Comparison of ENCODE assay signal across 1 cellular context in the genomic region with DNA sequence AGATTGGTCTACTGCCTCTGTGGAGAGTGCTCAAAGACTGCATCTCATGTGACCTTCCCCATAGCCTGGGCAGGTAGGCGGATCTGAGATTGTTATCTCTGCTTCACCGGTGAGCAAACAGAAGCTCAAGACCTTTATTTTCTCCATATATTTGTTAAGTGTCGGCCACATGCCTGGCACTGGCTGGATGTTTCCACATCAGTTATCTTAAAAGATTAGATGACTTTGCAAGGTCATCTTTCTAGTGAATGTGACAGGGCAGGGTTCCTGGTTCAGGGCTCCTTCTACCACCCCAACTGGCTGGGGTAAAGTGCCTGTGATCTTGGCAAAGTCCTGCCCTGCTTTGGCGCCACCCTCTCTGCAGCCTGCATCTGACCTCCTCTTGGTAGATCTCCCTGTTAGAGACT.
TF ChIP-seq lines count a peak whose summit lies in the region.

No MANE protein-coding gene starts in this region.

TF ChIP-seq in HepG2, 621 proteins besides CTCF, POLR2A, EP300 and RAD21 (continued from another document and continues in another):
- TF ChIP-seq, protein P1, sequence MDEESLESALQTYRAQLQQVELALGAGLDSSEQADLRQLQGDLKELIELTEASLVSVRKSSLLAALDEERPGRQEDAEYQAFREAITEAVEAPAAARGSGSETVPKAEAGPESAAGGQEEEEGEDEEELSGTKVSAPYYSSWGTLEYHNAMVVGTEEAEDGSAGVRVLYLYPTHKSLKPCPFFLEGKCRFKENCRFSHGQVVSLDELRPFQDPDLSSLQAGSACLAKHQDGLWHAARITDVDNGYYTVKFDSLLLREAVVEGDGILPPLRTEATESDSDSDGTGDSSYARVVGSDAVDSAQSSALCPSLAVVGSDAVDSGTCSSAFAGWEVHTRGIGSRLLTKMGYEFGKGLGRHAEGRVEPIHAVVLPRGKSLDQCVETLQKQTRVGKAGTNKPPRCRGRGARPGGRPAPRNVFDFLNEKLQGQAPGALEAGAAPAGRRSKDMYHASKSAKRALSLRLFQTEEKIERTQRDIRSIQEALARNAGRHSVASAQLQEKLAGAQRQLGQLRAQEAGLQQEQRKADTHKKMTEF (CRISPR knock-in tag; IDR thresholded peaks at IDR 0.05), result 0 out of 2 replicates have a peak, but pooled peaks have one; percentile 53
- TF ChIP-seq ZNF777 (CRISPR knock-in tag; IDR thresholded peaks at IDR 0.05) (no peak), HMG20B (CRISPR knock-in tag; conservative IDR thresholded peaks at IDR 0.05) (no peak), ZNF781 (CRISPR knock-in tag; IDR thresholded peaks at IDR 0.05; ENCODE audit: borderline replicate concordance, not compliant biosample characterization) (no peak), FOXA1 (IDR thresholded peaks at IDR 0.05) (no peak), FOXA1 (CRISPR knock-in tag; IDR thresholded peaks at IDR 0.05) (peak; percentile 46; the same call in 1 of the 2 replicates), U2AF2 (IDR thresholded peaks at IDR 0.05; ENCODE audit: low read depth, low read length) (no peak), SOX13 (IDR thresholded peaks at IDR 0.05) (no peak), SOX13 (CRISPR knock-in tag; conservative IDR thresholded peaks at IDR 0.05 in 1 of 2, IDR thresholded peaks at IDR 0.05 in 1 of 2) (peak in 1 of 2 experiments; percentile 71; a peak in 1 of 4 replicates), HMG20A (CRISPR knock-in tag; IDR thresholded peaks at IDR 0.05; ENCODE audit: borderline replicate concordance) (peak; percentile 47; the same call in 1 of the 2 replicates), ZNF10 (CRISPR knock-in tag; IDR thresholded peaks at IDR 0.05; ENCODE audit: borderline replicate concordance, low read depth) (no peak), SNAI1 (CRISPR knock-in tag; IDR thresholded peaks at IDR 0.05; ENCODE audit: borderline replicate concordance) (no peak), TBX2 (CRISPR knock-in tag; IDR thresholded peaks at IDR 0.05; ENCODE audit: borderline replicate concordance) (peak; percentile 27; the same call in 1 of the 2 replicates), ATF7-NPFF (CRISPR knock-in tag; IDR thresholded peaks at IDR 0.05; ENCODE audit: low read depth) (no peak), GATA4 (IDR thresholded peaks at IDR 0.05; ENCODE audit: borderline replicate concordance, low read depth) (0 out of 2 replicates have a peak, but pooled peaks have one; percentile 28), GABPB1 (CRISPR knock-in tag; IDR thresholded peaks at IDR 0.05) (no peak), ZNF878 (CRISPR knock-in tag; IDR thresholded peaks at IDR 0.05) (peak; percentile 44; the same call in 1 of the 2 replicates), ZNF317 (CRISPR knock-in tag; IDR thresholded peaks at IDR 0.05) (no peak), GATAD2A (CRISPR knock-in tag; IDR thresholded peaks at IDR 0.05) (peak; percentile 82), ZNF543 (CRISPR knock-in tag; IDR thresholded peaks at IDR 0.05) (no peak), ZEB1 (IDR thresholded peaks at IDR 0.05; ENCODE audit: insufficient replicate concordance, low read depth) (no peak), ZNF510 (CRISPR knock-in tag; IDR thresholded peaks at IDR 0.05; ENCODE audit: low read depth) (no peak), SIX4 (CRISPR knock-in tag; IDR thresholded peaks at IDR 0.05) (peak; percentile 27; the same call in 1 of the 2 replicates), ZNF644 (CRISPR knock-in tag; IDR thresholded peaks at IDR 0.05; ENCODE audit: low read depth) (peak; percentile 43; the same call in 1 of the 2 replicates), NR2F6 (IDR thresholded peaks at IDR 0.05) (no peak), NR2F6 (CRISPR knock-in tag; IDR thresholded peaks at IDR 0.05) (0 out of 2 replicates have a peak, but pooled peaks have one; percentile 28), ZNF496 (CRISPR knock-in tag; IDR thresholded peaks at IDR 0.05; ENCODE audit: insufficient replicate concordance) (no peak), KLF13 (CRISPR knock-in tag; IDR thresholded peaks at IDR 0.05) (no peak), ZNF296 (CRISPR knock-in tag; conservative IDR thresholded peaks at IDR 0.05) (no peak), ZNF614 (CRISPR knock-in tag; IDR thresholded peaks at IDR 0.05; ENCODE audit: borderline replicate concordance) (peak; percentile 40; the same call in 1 of the 2 replicates), SRSF9 (IDR thresholded peaks at IDR 0.05; ENCODE audit: borderline replicate concordance, insufficient read depth, low read depth, low read length, poor library complexity, severe bottlenecking) (no peak), ESRRA (CRISPR knock-in tag; IDR thresholded peaks at IDR 0.05; ENCODE audit: low read depth) (0 out of 2 replicates have a peak, but pooled peaks have one; percentile 16), HES4 (CRISPR knock-in tag; IDR thresholded peaks at IDR 0.05; ENCODE audit: borderline replicate concordance) (no peak), RARA (CRISPR knock-in tag; IDR thresholded peaks at IDR 0.05) (peak; percentile 51), ZNF121 (CRISPR knock-in tag; IDR thresholded peaks at IDR 0.05) (no peak), SP5 (CRISPR knock-in tag; IDR thresholded peaks at IDR 0.05; ENCODE audit: borderline replicate concordance, low read depth) (peak; percentile 83), LCORL (IDR thresholded peaks at IDR 0.05) (no peak), LCORL (CRISPR knock-in tag; IDR thresholded peaks at IDR 0.05) (no peak), JDP2 (CRISPR knock-in tag; IDR thresholded peaks at IDR 0.05; ENCODE audit: borderline replicate concordance) (no peak), CEBPG (CRISPR knock-in tag; IDR thresholded peaks at IDR 0.05) (peak; percentile 31; the same call in 1 of the 2 replicates), ELF3 (CRISPR knock-in tag; IDR thresholded peaks at IDR 0.05) (peak; percentile 39; the same call in 1 of the 2 replicates), KMT2B (CRISPR knock-in tag; IDR thresholded peaks at IDR 0.05) (no peak), SOX5 (CRISPR knock-in tag; IDR thresholded peaks at IDR 0.05; ENCODE audit: borderline replicate concordance) (peak; percentile 30; the same call in 1 of the 2 replicates), ZNF546 (CRISPR knock-in tag; conservative IDR thresholded peaks at IDR 0.05) (no peak)
- TF ChIP-seq, protein P2, sequence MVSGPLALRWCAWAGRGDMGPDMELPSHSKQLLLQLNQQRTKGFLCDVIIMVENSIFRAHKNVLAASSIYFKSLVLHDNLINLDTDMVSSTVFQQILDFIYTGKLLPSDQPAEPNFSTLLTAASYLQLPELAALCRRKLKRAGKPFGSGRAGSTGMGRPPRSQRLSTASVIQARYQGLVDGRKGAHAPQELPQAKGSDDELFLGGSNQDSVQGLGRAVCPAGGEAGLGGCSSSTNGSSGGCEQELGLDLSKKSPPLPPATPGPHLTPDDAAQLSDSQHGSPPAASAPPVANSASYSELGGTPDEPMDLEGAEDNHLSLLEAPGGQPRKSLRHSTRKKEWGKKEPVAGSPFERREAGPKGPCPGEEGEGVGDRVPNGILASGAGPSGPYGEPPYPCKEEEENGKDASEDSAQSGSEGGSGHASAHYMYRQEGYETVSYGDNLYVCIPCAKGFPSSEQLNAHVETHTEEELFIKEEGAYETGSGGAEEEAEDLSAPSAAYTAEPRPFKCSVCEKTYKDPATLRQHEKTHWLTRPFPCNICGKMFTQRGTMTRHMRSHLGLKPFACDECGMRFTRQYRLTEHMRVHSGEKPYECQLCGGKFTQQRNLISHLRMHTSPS (CRISPR knock-in tag; IDR thresholded peaks at IDR 0.05; ENCODE audit: low read depth), result peak; percentile 54; the same call in 1 of the 2 replicates
- TF ChIP-seq, protein P3, sequence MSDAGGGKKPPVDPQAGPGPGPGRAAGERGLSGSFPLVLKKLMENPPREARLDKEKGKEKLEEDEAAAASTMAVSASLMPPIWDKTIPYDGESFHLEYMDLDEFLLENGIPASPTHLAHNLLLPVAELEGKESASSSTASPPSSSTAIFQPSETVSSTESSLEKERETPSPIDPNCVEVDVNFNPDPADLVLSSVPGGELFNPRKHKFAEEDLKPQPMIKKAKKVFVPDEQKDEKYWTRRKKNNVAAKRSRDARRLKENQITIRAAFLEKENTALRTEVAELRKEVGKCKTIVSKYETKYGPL (CRISPR knock-in tag; IDR thresholded peaks at IDR 0.05), result no peak
- TF ChIP-seq, protein P4, sequence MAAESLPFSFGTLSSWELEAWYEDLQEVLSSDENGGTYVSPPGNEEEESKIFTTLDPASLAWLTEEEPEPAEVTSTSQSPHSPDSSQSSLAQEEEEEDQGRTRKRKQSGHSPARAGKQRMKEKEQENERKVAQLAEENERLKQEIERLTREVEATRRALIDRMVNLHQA (CRISPR knock-in tag; IDR thresholded peaks at IDR 0.05), result no peak
- TF ChIP-seq, protein P5, sequence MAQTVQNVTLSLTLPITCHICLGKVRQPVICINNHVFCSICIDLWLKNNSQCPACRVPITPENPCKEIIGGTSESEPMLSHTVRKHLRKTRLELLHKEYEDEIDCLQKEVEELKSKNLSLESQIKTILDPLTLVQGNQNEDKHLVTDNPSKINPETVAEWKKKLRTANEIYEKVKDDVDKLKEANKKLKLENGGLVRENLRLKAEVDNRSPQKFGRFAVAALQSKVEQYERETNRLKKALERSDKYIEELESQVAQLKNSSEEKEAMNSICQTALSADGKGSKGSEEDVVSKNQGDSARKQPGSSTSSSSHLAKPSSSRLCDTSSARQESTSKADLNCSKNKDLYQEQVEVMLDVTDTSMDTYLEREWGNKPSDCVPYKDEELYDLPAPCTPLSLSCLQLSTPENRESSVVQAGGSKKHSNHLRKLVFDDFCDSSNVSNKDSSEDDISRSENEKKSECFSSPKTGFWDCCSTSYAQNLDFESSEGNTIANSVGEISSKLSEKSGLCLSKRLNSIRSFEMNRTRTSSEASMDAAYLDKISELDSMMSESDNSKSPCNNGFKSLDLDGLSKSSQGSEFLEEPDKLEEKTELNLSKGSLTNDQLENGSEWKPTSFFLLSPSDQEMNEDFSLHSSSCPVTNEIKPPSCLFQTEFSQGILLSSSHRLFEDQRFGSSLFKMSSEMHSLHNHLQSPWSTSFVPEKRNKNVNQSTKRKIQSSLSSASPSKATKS (CRISPR knock-in tag; IDR thresholded peaks at IDR 0.05), result no peak
- TF ChIP-seq, protein P6, sequence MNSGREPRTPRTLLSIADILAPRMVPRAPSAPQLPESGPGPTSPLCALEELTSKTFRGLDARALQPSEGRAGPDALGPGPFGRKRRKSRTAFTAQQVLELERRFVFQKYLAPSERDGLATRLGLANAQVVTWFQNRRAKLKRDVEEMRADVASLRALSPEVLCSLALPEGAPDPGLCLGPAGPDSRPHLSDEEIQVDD (CRISPR knock-in tag; IDR thresholded peaks at IDR 0.05; ENCODE audit: borderline replicate concordance), result no peak
- TF ChIP-seq, protein P7, sequence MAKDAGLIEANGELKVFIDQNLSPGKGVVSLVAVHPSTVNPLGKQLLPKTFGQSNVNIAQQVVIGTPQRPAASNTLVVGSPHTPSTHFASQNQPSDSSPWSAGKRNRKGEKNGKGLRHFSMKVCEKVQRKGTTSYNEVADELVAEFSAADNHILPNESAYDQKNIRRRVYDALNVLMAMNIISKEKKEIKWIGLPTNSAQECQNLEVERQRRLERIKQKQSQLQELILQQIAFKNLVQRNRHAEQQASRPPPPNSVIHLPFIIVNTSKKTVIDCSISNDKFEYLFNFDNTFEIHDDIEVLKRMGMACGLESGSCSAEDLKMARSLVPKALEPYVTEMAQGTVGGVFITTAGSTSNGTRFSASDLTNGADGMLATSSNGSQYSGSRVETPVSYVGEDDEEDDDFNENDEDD (CRISPR knock-in tag; IDR thresholded peaks at IDR 0.05; ENCODE audit: borderline replicate concordance), result no peak
- TF ChIP-seq, protein P8, sequence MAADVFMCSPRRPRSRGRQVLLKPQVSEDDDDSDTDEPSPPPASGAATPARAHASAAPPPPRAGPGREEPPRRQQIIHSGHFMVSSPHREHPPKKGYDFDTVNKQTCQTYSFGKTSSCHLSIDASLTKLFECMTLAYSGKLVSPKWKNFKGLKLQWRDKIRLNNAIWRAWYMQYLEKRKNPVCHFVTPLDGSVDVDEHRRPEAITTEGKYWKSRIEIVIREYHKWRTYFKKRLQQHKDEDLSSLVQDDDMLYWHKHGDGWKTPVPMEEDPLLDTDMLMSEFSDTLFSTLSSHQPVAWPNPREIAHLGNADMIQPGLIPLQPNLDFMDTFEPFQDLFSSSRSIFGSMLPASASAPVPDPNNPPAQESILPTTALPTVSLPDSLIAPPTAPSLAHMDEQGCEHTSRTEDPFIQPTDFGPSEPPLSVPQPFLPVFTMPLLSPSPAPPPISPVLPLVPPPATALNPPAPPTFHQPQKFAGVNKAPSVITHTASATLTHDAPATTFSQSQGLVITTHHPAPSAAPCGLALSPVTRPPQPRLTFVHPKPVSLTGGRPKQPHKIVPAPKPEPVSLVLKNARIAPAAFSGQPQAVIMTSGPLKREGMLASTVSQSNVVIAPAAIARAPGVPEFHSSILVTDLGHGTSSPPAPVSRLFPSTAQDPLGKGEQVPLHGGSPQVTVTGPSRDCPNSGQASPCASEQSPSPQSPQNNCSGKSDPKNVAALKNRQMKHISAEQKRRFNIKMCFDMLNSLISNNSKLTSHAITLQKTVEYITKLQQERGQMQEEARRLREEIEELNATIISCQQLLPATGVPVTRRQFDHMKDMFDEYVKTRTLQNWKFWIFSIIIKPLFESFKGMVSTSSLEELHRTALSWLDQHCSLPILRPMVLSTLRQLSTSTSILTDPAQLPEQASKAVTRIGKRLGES (CRISPR knock-in tag; IDR thresholded peaks at IDR 0.05; ENCODE audit: borderline replicate concordance), result no peak
- TF ChIP-seq, protein P9, sequence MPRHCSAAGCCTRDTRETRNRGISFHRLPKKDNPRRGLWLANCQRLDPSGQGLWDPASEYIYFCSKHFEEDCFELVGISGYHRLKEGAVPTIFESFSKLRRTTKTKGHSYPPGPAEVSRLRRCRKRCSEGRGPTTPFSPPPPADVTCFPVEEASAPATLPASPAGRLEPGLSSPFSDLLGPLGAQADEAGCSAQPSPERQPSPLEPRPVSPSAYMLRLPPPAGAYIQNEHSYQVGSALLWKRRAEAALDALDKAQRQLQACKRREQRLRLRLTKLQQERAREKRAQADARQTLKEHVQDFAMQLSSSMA (CRISPR knock-in tag; IDR thresholded peaks at IDR 0.05), result no peak
- TF ChIP-seq, protein P10, sequence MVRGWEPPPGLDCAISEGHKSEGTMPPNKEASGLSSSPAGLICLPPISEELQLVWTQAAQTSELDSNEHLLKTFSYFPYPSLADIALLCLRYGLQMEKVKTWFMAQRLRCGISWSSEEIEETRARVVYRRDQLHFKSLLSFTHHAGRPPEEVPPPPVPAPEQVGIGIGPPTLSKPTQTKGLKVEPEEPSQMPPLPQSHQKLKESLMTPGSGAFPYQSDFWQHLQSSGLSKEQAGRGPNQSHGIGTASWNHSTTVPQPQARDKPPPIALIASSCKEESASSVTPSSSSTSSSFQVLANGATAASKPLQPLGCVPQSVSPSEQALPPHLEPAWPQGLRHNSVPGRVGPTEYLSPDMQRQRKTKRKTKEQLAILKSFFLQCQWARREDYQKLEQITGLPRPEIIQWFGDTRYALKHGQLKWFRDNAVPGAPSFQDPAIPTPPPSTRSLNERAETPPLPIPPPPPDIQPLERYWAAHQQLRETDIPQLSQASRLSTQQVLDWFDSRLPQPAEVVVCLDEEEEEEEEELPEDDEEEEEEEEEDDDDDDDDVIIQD (CRISPR knock-in tag; IDR thresholded peaks at IDR 0.05; ENCODE audit: low read depth), result no peak
- TF ChIP-seq, protein P11, sequence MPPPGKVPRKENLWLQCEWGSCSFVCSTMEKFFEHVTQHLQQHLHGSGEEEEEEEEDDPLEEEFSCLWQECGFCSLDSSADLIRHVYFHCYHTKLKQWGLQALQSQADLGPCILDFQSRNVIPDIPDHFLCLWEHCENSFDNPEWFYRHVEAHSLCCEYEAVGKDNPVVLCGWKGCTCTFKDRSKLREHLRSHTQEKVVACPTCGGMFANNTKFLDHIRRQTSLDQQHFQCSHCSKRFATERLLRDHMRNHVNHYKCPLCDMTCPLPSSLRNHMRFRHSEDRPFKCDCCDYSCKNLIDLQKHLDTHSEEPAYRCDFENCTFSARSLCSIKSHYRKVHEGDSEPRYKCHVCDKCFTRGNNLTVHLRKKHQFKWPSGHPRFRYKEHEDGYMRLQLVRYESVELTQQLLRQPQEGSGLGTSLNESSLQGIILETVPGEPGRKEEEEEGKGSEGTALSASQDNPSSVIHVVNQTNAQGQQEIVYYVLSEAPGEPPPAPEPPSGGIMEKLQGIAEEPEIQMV (CRISPR knock-in tag; IDR thresholded peaks at IDR 0.05; ENCODE audit: low read depth), result no peak
